ENCODE assay signal across 14 cellular contexts in genomic region chr20:41261260-41261659, GRCh38.
"Had no signal": no experiment of that assay in that cellular context is flagged by ENCODE, and none has a peak within 500 bp of the region (broad histone marks: within the 10 kb centered on the region; RNA-seq: fewer than 3 reads in every experiment).

No MANE protein-coding gene starts in this region.

- ATAC-seq: activated T-cell treated with anti-CD3 and anti-CD28 coated beads, Interleukin-2, amount 50 U/mL, for 72 hours; body of pancreas had no signal

- H3K36me3 ChIP-seq: thyroid gland had no signal

- H3K4me3 ChIP-seq: body of pancreas, thyroid gland had no signal

- H3K4me1 ChIP-seq: body of pancreas had no signal

- H3K27me3 Mint-ChIP-seq: activated CD4-positive, alpha-beta T cell treated with anti-CD3 and anti-CD28 coated beads, Interleukin-2, amount 10 ng/mL, durations not matched to agents 7 days and 5 days; activated naive CD8-positive, alpha-beta T cell; central memory CD8-positive, alpha-beta T cell had no signal

- H3K27ac Mint-ChIP-seq: activated CD4-positive, alpha-beta T cell treated with anti-CD3 and anti-CD28 coated beads, Interleukin-2, amount 10 ng/mL, durations not matched to agents 7 days and 5 days; activated naive CD8-positive, alpha-beta T cell; activated T-cell treated with anti-CD3 and anti-CD28 coated beads, Interleukin-2, amount 50 U/mL, for 72 hours had no signal

- H3K9me3 ChIP-seq: body of pancreas, thyroid gland had no signal

- H3K4me3 Mint-ChIP-seq: activated CD4-positive, alpha-beta T cell treated with anti-CD3 and anti-CD28 coated beads, Interleukin-2, amount 10 ng/mL, durations not matched to agents 7 days and 5 days; activated naive CD8-positive, alpha-beta T cell; activated T-cell treated with anti-CD3 and anti-CD28 coated beads, Interleukin-2, amount 50 U/mL, for 72 hours; central memory CD8-positive, alpha-beta T cell had no signal

- DNase-seq: activated CD4-positive, alpha-beta T cell treated with anti-CD3 and anti-CD28 coated beads, Interleukin-2, amount 10 ng/mL, durations not matched to agents 7 days and 5 days; activated CD8-positive, alpha-beta memory T cell treated with anti-CD3 and anti-CD28 coated beads, Interleukin-2, amount 50 U/mL, for 48 hours; activated gamma-delta T cell treated with Interleukin-2 at 50 U/mL for 16 hours; activated T-cell treated with anti-CD3 and anti-CD28 coated beads, Interleukin-2, amount 50 U/mL, for 72 hours; amygdala; body of pancreas; effector memory CD4-positive, alpha-beta T cell; kidney; stimulated activated CD4-positive, alpha-beta T cell treated with anti-CD3 and anti-CD28 coated beads, Interleukin-12 subunit alpha, Interleukin-12 subunit beta, amount 100 ng/mL, for 4 hours; stimulated activated CD4-positive, alpha-beta T cell treated with anti-CD3 and anti-CD28 coated beads, Interleukin-2, amount 100 ng/mL, for 24 hours; thyroid gland had no signal

- H3K27ac ChIP-seq: body of pancreas, epithelial cell of prostate had no signal

- H3K27me3 ChIP-seq: body of pancreas, thyroid gland had no signal

- H3K4me1 Mint-ChIP-seq: activated CD4-positive, alpha-beta T cell treated with anti-CD3 and anti-CD28 coated beads, Interleukin-2, amount 10 ng/mL, durations not matched to agents 7 days and 5 days; central memory CD8-positive, alpha-beta T cell had no signal

- H3K9me3 Mint-ChIP-seq: activated CD4-positive, alpha-beta T cell treated with anti-CD3 and anti-CD28 coated beads, Interleukin-2, amount 10 ng/mL, durations not matched to agents 7 days and 5 days; activated T-cell treated with anti-CD3 and anti-CD28 coated beads, Interleukin-2, amount 50 U/mL, for 72 hours; central memory CD8-positive, alpha-beta T cell had no signal
